ENCODE assay signal across 7 cellular contexts in genomic region chr6:32589595-32590274, GRCh38. TPM values are rescaled to one million over a fixed set of nuclear protein-coding genes. Genes with fewer than 3 reads are reported as not detected.
DNase-seq lines count a peak whose midpoint lies in the region; ATAC-seq and TF ChIP-seq lines count a peak whose summit lies in the region.
"Not testable (repeated sequence)": the region's sequence is repeated elsewhere in the genome, so short reads cannot be mapped to it uniquely, and the experiment has no call there.

Gene HLA-DRB1 (minus strand): TSS chr6:32589848. CDS start chr6:32589742, 106 bp downstream.

- peak within 1 kb of the TSS; percentile 80 for H3K4me3 Mint-ChIP-seq in T-helper 2 cell treated with Interferon-gamma antibody and Interleukin-4, amounts not matched to agents 5 μg/mL and 100 μg/mL, for 36 hours

- not testable (repeated sequence) for TF ChIP-seq CTCF in astrocyte of the spinal cord (IDR thresholded peaks at IDR 0.05; ENCODE audit: low read depth, low read length); parathyroid adenoma (IDR thresholded peaks at IDR 0.05)

- not testable (repeated sequence) for H3K9me3 ChIP-seq in parathyroid adenoma (ENCODE audit: control insufficient read depth, low read length)

- not testable (repeated sequence) for H3K36me3 ChIP-seq in parathyroid adenoma (ENCODE audit: control insufficient read depth, insufficient read depth, low read length)

- not testable (repeated sequence) for H3K9ac ChIP-seq in parathyroid adenoma

- in situ Hi-C loops in astrocyte of the spinal cord (cut with HindIII; ENCODE audit: low sequenced_read_pairs) = not testable (repeated sequence)

- intact Hi-C loops in left ventricle myocardium superior (cut with micrococcal nuclease) = not testable (repeated sequence)

- H3K4me2 ChIP-seq in parathyroid adenoma (ENCODE audit: low read length) = not testable (repeated sequence)

- H3K4me3 ChIP-seq in astrocyte of the spinal cord (ENCODE audit: low read depth, low read length); parathyroid adenoma (ENCODE audit: low read depth, low read length): not testable (repeated sequence)

- not testable (repeated sequence) for H3K9me3 Mint-ChIP-seq in T-helper 2 cell treated with Interferon-gamma antibody and Interleukin-4, amounts not matched to agents 5 μg/mL and 100 μg/mL, for 36 hours

- H3K79me2 ChIP-seq in parathyroid adenoma = not testable (repeated sequence)

- not testable (repeated sequence) for H3K4me1 ChIP-seq in parathyroid adenoma

- not testable (repeated sequence) for H2AFZ ChIP-seq in parathyroid adenoma

- H3K4me1 Mint-ChIP-seq in T-helper 2 cell treated with Interferon-gamma antibody and Interleukin-4, amounts not matched to agents 5 μg/mL and 100 μg/mL, for 36 hours (ENCODE audit: low read depth) = peaks cover 25% of the 10 kb centered on the region

- H3K27ac Mint-ChIP-seq in T-helper 2 cell treated with Interferon-gamma antibody and Interleukin-4, amounts not matched to agents 5 μg/mL and 100 μg/mL, for 36 hours = peak within 1 kb of the TSS; percentile 64

- peak; percentile 5 for DNase-seq in T-helper 2 cell treated with Interferon-gamma antibody and Interleukin-4, amounts not matched to agents 5 μg/mL and 100 μg/mL, for 36 hours (ENCODE audit: low spot score)
- peak; percentile 2 for DNase-seq in astrocyte of the spinal cord (ENCODE audit: low read depth, low spot score)
- not testable (repeated sequence) for DNase-seq in left ventricle myocardium superior

- not testable (repeated sequence) for H3K27me3 ChIP-seq in parathyroid adenoma (ENCODE audit: control insufficient read depth, insufficient read depth, low read length)

- peaks cover 27% of the 10 kb centered on the region for H3K27me3 Mint-ChIP-seq in T-helper 2 cell treated with Interferon-gamma antibody and Interleukin-4, amounts not matched to agents 5 μg/mL and 100 μg/mL, for 36 hours (ENCODE audit: low read depth)

- not testable (repeated sequence) for H3K36me3 Mint-ChIP-seq in T-helper 2 cell treated with Interferon-gamma antibody and Interleukin-4, amounts not matched to agents 5 μg/mL and 100 μg/mL, for 36 hours (ENCODE audit: low read depth)

- peak within 1 kb of the TSS; percentile 53 for H3K27ac ChIP-seq in parathyroid adenoma

- ATAC-seq in GM18499 (IDR thresholded peaks at IDR 0.05; ENCODE audit: insufficient read depth, unreplicated experiment) (peak; percentile 66), GM21737 (IDR thresholded peaks at IDR 0.05; ENCODE audit: unreplicated experiment) (peak; percentile 92), HG03469 (IDR thresholded peaks at IDR 0.05; ENCODE audit: unreplicated experiment) (peak; percentile 93), left ventricle myocardium superior (peak; percentile 95)

RNA-seq across cellular contexts. Expression of gene HLA-DRB1, which starts in this region (rescaled TPM):
- 34.3 TPM for total RNA-seq in left ventricle myocardium superior
